ENCODE assay signal across 27 cellular contexts in the genomic region with DNA sequence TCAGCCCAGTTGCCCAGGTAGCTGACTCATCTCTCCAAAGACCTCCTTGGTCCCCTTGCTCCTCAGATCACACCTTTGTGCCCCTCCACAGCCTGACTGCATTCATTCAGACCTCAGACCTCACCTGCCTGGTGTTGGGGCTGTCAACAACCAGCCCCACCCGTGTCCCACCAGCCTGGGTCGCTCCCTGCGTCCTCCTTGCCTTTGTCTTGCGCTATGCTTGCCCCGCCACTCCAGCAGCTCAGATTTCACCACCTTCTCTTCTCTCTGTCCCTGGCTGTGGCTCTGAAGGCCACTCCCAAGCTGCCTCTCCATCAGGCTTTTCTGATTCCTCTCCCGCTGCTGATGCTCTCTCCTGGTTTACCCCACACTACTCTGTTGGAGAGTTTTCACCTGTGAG.
DNase-seq lines count a peak whose midpoint lies in the region; TF ChIP-seq lines count a peak whose summit lies in the region.
"Had no signal": no experiment of that assay in that cellular context is flagged by ENCODE, and none has a peak within 500 bp of the region (broad histone marks: within the 10 kb centered on the region; RNA-seq: fewer than 3 reads in every experiment).

No MANE protein-coding gene starts in this region.

- H3K27ac Mint-ChIP-seq in brain (peak overlapping the region in 4 of 5 experiments; percentile 39 to 93 (median 56)), nephron progenitor cell (peak overlapping the region; percentile 87)
- no peak overlapping the region for H3K27ac Mint-ChIP-seq in activated CD4-positive, alpha-beta memory T cell treated with anti-CD3 and anti-CD28 coated beads, Interleukin-2, amount 10 ng/mL, durations not matched to agents 7 days and 5 days
- H3K27ac Mint-ChIP-seq: activated CD4-positive, alpha-beta T cell treated with anti-CD3 and anti-CD28 coated beads, Interleukin-2, amount 10 ng/mL, durations not matched to agents 24 days and 14 days; activated naive CD8-positive, alpha-beta T cell treated with anti-CD3 and anti-CD28 coated beads, Interleukin-2, amount 10 ng/mL, durations not matched to agents 7 days and 5 days; activated T-helper 2 cell treated with anti-CD3 and anti-CD28 coated beads, Interferon-gamma antibody, Interleukin-2, Interleukin-4, amounts not matched to agents 10 μg/mL and 5 μg/mL and 100 μg/mL, durations not matched to agents 14 hours and 24 hours and 36 hours; stimulated activated naive CD8-positive, alpha-beta T cell treated with anti-CD3 and anti-CD28 coated beads, Interleukin-15, Interleukin-2, amounts not matched to agents 100 ng/mL and 50 ng/mL, for 24 hours had no signal

- no peaks in the 10 kb centered on the region for H3K36me3 ChIP-seq in transverse colon

- TF ChIP-seq POLR2A in transverse colon (IDR thresholded peaks at IDR 0.05), result no peak

- POLR2A ChIA-PET in activated CD4-positive, alpha-beta memory T cell treated with anti-CD3 and anti-CD28 coated beads, Interleukin-2, amount 10 ng/mL, durations not matched to agents 7 days and 5 days (lab: Charles Lee), result no interaction called here

- no peaks in the 10 kb centered on the region for H3K27me3 ChIP-seq in transverse colon
- H3K27me3 ChIP-seq: tibial nerve had no signal

- H3K4me3 Mint-ChIP-seq in brain, result no peak overlapping the region
- H3K4me3 Mint-ChIP-seq in nephron progenitor cell, result no peak overlapping the region
- no peak overlapping the region for H3K4me3 Mint-ChIP-seq in activated CD4-positive, alpha-beta memory T cell treated with anti-CD3 and anti-CD28 coated beads, Interleukin-2, amount 10 ng/mL, durations not matched to agents 7 days and 5 days
- H3K4me3 Mint-ChIP-seq: activated CD4-positive, alpha-beta T cell treated with anti-CD3 and anti-CD28 coated beads, Interleukin-2, amount 10 ng/mL, durations not matched to agents 24 days and 14 days; activated naive CD8-positive, alpha-beta T cell treated with anti-CD3 and anti-CD28 coated beads, Interleukin-2, amount 10 ng/mL, durations not matched to agents 7 days and 5 days; stimulated activated naive CD8-positive, alpha-beta T cell treated with anti-CD3 and anti-CD28 coated beads, Interleukin-15, Interleukin-2, amounts not matched to agents 100 ng/mL and 50 ng/mL, for 24 hours had no signal

- peak; percentile 25 for DNase-seq in activated CD8-positive, alpha-beta memory T cell treated with anti-CD3 and anti-CD28 coated beads, Interleukin-2, amount 50 U/mL, for 48 hours
- DNase-seq in activated CD8-positive, alpha-beta memory T cell treated with anti-CD3 and anti-CD28 coated beads, Interleukin-2, amount 50 U/mL, for 4 hours, result no peak
- DNase-seq in nephron progenitor cell, result no peak
- peak; percentile 27 for DNase-seq in ureter (ENCODE audit: low spot score)
- no peak for DNase-seq in activated CD4-positive, alpha-beta memory T cell treated with anti-CD3 and anti-CD28 coated beads, Interleukin-2, amount 10 ng/mL, durations not matched to agents 7 days and 5 days
- DNase-seq in transverse colon, result no peak
- no peak for DNase-seq in stimulated activated CD4-positive, alpha-beta T cell treated with anti-CD3 and anti-CD28 coated beads, Interleukin-15, amount 100 ng/mL, for 24 hours
- DNase-seq: ACHN; activated CD4-positive, alpha-beta T cell treated with anti-CD3 and anti-CD28 coated beads, Interleukin-2, amount 10 ng/mL, durations not matched to agents 24 days and 14 days; activated naive CD8-positive, alpha-beta T cell treated with anti-CD3 and anti-CD28 coated beads, Interleukin-2, amount 10 ng/mL, durations not matched to agents 7 days and 5 days; Caco-2; central memory CD4-positive, alpha-beta T cell; dermis blood vessel endothelial cell; DMS79; GF-D8; HCEC 1CT; left ventricle myocardium inferior; NCI-H1092; NCI-H524 treated with DMSO at 0.1 percent for 48 hours; occipital lobe; SHP77; T-helper 9 cell had no signal

- H3K27me3 Mint-ChIP-seq in brain, result peaks cover 11% of the 10 kb centered on the region
- peaks cover 3% of the 10 kb centered on the region for H3K27me3 Mint-ChIP-seq in nephron progenitor cell (ENCODE audit: low read depth, poor library complexity)
- H3K27me3 Mint-ChIP-seq in activated CD4-positive, alpha-beta memory T cell treated with anti-CD3 and anti-CD28 coated beads, Interleukin-2, amount 10 ng/mL, durations not matched to agents 7 days and 5 days, result peaks cover 21% of the 10 kb centered on the region
- H3K27me3 Mint-ChIP-seq: activated naive CD8-positive, alpha-beta T cell treated with anti-CD3 and anti-CD28 coated beads, Interleukin-2, amount 10 ng/mL, durations not matched to agents 7 days and 5 days; stimulated activated naive CD8-positive, alpha-beta T cell treated with anti-CD3 and anti-CD28 coated beads, Interleukin-15, Interleukin-2, amounts not matched to agents 100 ng/mL and 50 ng/mL, for 24 hours had no signal

- intact Hi-C loops in transverse colon (cut with DNase I; ENCODE audit: low total_unique reads), result no loop called here

- H3K4me1 ChIP-seq in transverse colon, result no peaks in the 10 kb centered on the region
- H3K4me1 ChIP-seq: Caco-2, left ventricle myocardium inferior had no signal

- no peak for TF ChIP-seq EP300 in transverse colon (IDR thresholded peaks at IDR 0.05; ENCODE audit: low read depth)

- H3K4me3 ChIP-seq in transverse colon, result no peak overlapping the region
- H3K4me3 ChIP-seq: left ventricle myocardium inferior, tibial nerve had no signal

- TF ChIP-seq CTCF in brain (conservative IDR thresholded peaks at IDR 0.05), result no peak
- TF ChIP-seq CTCF in nephron progenitor cell (IDR thresholded peaks at IDR 0.05), result no peak
- TF ChIP-seq CTCF in transverse colon (IDR thresholded peaks at IDR 0.05), result no peak

- H3K36me3 Mint-ChIP-seq in brain, result peaks cover 18% of the 10 kb centered on the region
- H3K36me3 Mint-ChIP-seq in nephron progenitor cell (ENCODE audit: low read depth), result peaks cover 14% of the 10 kb centered on the region
- no peaks in the 10 kb centered on the region for H3K36me3 Mint-ChIP-seq in activated CD4-positive, alpha-beta memory T cell treated with anti-CD3 and anti-CD28 coated beads, Interleukin-2, amount 10 ng/mL, durations not matched to agents 7 days and 5 days (ENCODE audit: low read depth)

- H3K4me1 Mint-ChIP-seq in brain, result peaks cover 79% of the 10 kb centered on the region
- H3K4me1 Mint-ChIP-seq in nephron progenitor cell, result peaks cover 13% of the 10 kb centered on the region
- H3K4me1 Mint-ChIP-seq in activated CD4-positive, alpha-beta memory T cell treated with anti-CD3 and anti-CD28 coated beads, Interleukin-2, amount 10 ng/mL, durations not matched to agents 7 days and 5 days, result peaks cover 1% of the 10 kb centered on the region
- H3K4me1 Mint-ChIP-seq: activated CD4-positive, alpha-beta T cell treated with anti-CD3 and anti-CD28 coated beads, Interleukin-2, amount 10 ng/mL, durations not matched to agents 24 days and 14 days; activated naive CD8-positive, alpha-beta T cell treated with anti-CD3 and anti-CD28 coated beads, Interleukin-2, amount 10 ng/mL, durations not matched to agents 7 days and 5 days had no signal

- no peaks in the 10 kb centered on the region for H3K9me3 Mint-ChIP-seq in brain
- H3K9me3 Mint-ChIP-seq in nephron progenitor cell, result no peaks in the 10 kb centered on the region
- no peaks in the 10 kb centered on the region for H3K9me3 Mint-ChIP-seq in activated CD4-positive, alpha-beta memory T cell treated with anti-CD3 and anti-CD28 coated beads, Interleukin-2, amount 10 ng/mL, durations not matched to agents 7 days and 5 days
- H3K9me3 Mint-ChIP-seq: activated CD4-positive, alpha-beta T cell treated with anti-CD3 and anti-CD28 coated beads, Interleukin-2, amount 10 ng/mL, durations not matched to agents 24 days and 14 days; activated naive CD8-positive, alpha-beta T cell treated with anti-CD3 and anti-CD28 coated beads, Interleukin-2, amount 10 ng/mL, durations not matched to agents 7 days and 5 days; activated T-helper 2 cell treated with anti-CD3 and anti-CD28 coated beads, Interferon-gamma antibody, Interleukin-2, Interleukin-4, amounts not matched to agents 10 μg/mL and 5 μg/mL and 100 μg/mL, durations not matched to agents 14 hours and 24 hours and 36 hours; stimulated activated naive CD8-positive, alpha-beta T cell treated with anti-CD3 and anti-CD28 coated beads, Interleukin-15, Interleukin-2, amounts not matched to agents 100 ng/mL and 50 ng/mL, for 24 hours had no signal

- no peak overlapping the region for H3K27ac ChIP-seq in transverse colon
- H3K27ac ChIP-seq: left ventricle myocardium inferior, tibial nerve, VCaP had no signal

- no peaks in the 10 kb centered on the region for H3K9me3 ChIP-seq in transverse colon
- H3K9me3 ChIP-seq: Caco-2, left ventricle myocardium inferior, tibial nerve had no signal

- CTCF ChIA-PET in activated CD4-positive, alpha-beta memory T cell treated with anti-CD3 and anti-CD28 coated beads, Interleukin-2, amount 10 ng/mL, durations not matched to agents 7 days and 5 days (lab: Charles Lee), result no interaction called here

- in situ Hi-C loops in transverse colon (cut with MboI; ENCODE audit: low pct_ligation_motif_present in 1 of 4, low pct_unique_long_range_greater_than_20kb in 1 of 4, low sequenced_read_pairs in 3 of 4), result no loop called here

- WGBS in transverse colon (ENCODE audit: low coverage in 1 of 2), 2 donors, result 86 to 87% methylated on average over 1 to 6 of the region's 6 CpGs

Comparison
In these comparisons a context has a peak if more than half of its experiments do, and no peak if none do; other contexts are left out.
1. DNase-seq: peak in activated CD8-positive, alpha-beta memory T cell treated with anti-CD3 and anti-CD28 coated beads, Interleukin-2, amount 50 U/mL, for 48 hours (single experiment) and ureter (single experiment); none in activated CD8-positive, alpha-beta memory T cell treated with anti-CD3 and anti-CD28 coated beads, Interleukin-2, amount 50 U/mL, for 4 hours (single experiment), nephron progenitor cell (single experiment), activated CD4-positive, alpha-beta memory T cell treated with anti-CD3 and anti-CD28 coated beads, Interleukin-2, amount 10 ng/mL, durations not matched to agents 7 days and 5 days (single experiment), transverse colon (single experiment) and stimulated activated CD4-positive, alpha-beta T cell treated with anti-CD3 and anti-CD28 coated beads, Interleukin-15, amount 100 ng/mL, for 24 hours (single experiment).